In genomic region chr21:30561264-30561895, GRCh38 we compare ENCODE assay signal across 27 cellular contexts. TPM values are rescaled to one million over a fixed set of nuclear protein-coding genes. Genes with fewer than 3 reads are reported as not detected.
"Had no signal": no experiment of that assay in that cellular context is flagged by ENCODE, and none has a peak within 500 bp of the region (broad histone marks: within the 10 kb centered on the region; RNA-seq: fewer than 3 reads in every experiment).

A gene with protein sequence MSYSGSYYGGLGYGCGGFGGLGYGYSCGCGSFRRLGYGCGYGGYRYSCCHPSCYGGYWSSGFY (minus strand): TSS chr21:30561314. CDS start chr21:30561289, 25 bp downstream.

- H3K4me1 ChIP-seq: parathyroid adenoma, psoas muscle, right lobe of liver, sigmoid colon, suprapubic skin, testis, tibial artery, transverse colon, upper lobe of right lung, uterus had no signal

- H3K9ac ChIP-seq: parathyroid adenoma had no signal

- H3K79me2 ChIP-seq: parathyroid adenoma had no signal

- H3K36me3 ChIP-seq: ovary, right lobe of liver, sigmoid colon, suprapubic skin, tibial artery, transverse colon, upper lobe of right lung, uterus had no signal

- H3K9me3 ChIP-seq: ovary, psoas muscle, right lobe of liver, suprapubic skin, testis, tibial artery, transverse colon, upper lobe of right lung, uterus had no signal

- H3K4me3 ChIP-seq: ovary, psoas muscle, right lobe of liver, sigmoid colon, suprapubic skin, testis, tibial artery, transverse colon, upper lobe of right lung, uterus had no signal

- H2AFZ ChIP-seq: parathyroid adenoma had no signal

- H3K27me3 ChIP-seq: ovary, right lobe of liver, sigmoid colon, suprapubic skin, testis, tibial artery, transverse colon, upper lobe of right lung, uterus had no signal

- DNase-seq: naive thymus-derived CD4-positive, alpha-beta T cell; natural killer cell; occipital lobe; ovary; posterior cingulate gyrus; psoas muscle; right cardiac atrium; right lobe of liver; sigmoid colon; small intestine; stimulated activated CD4-positive, alpha-beta T cell treated with anti-CD3 and anti-CD28 coated beads, Interleukin-1b, Interleukin-23, amount 100 ng/mL, for 48 hours; stimulated activated CD4-positive, alpha-beta T cell treated with anti-CD3 and anti-CD28 coated beads, Interleukin-4, amount 100 ng/mL, for 1 hour; stimulated activated CD4-positive, alpha-beta T cell treated with anti-CD3 and anti-CD28 coated beads, Interleukin-4, amount 100 ng/mL, for 4 hours; stimulated activated CD8-positive, alpha-beta memory T cell treated with anti-CD3 and anti-CD28 coated beads, Interleukin-4, amount 100 ng/mL, for 48 hours; stimulated activated naive CD4-positive, alpha-beta T cell; stimulated activated naive CD8-positive, alpha-beta T cell treated with anti-CD3 and anti-CD28 coated beads, Interleukin-15, amount 100 ng/mL, for 72 hours; stimulated activated naive CD8-positive, alpha-beta T cell treated with anti-CD3 and anti-CD28 coated beads, Interleukin-15, Interleukin-2, amounts not matched to agents 100 U/mL and 50 U/mL, for 24 hours; substantia nigra; testis; tibial artery; transverse colon; upper lobe of right lung; uterus had no signal

- H3K27ac ChIP-seq: ovary, parathyroid adenoma, psoas muscle, right lobe of liver, sigmoid colon, suprapubic skin, testis, tibial artery, transverse colon, upper lobe of right lung, uterus had no signal

RNA-seq across cellular contexts. Expression of the gene that starts here (rescaled TPM):
- polyA plus RNA-seq: naive thymus-derived CD4-positive, alpha-beta T cell; ovary; psoas muscle; sigmoid colon; small intestine; thymus; urinary bladder had no signal
